Comparison of ENCODE assay signal across 16 cellular contexts in genomic region chr1:175554586-175554985, GRCh38.
DNase-seq lines count a peak whose midpoint lies in the region; ATAC-seq and TF ChIP-seq lines count a peak whose summit lies in the region.
"Had no signal": no experiment of that assay in that cellular context is flagged by ENCODE, and none has a peak within 500 bp of the region (broad histone marks: within the 10 kb centered on the region; RNA-seq: fewer than 3 reads in every experiment).

No MANE protein-coding gene starts in this region.

- H3K27ac ChIP-seq in breast epithelium (no peak overlapping the region), endodermal cell (ENCODE audit: low read depth, low read length) (no peak overlapping the region)
- H3K27ac ChIP-seq: GM23248 had no signal

- H3K27me3 Mint-ChIP-seq in MCF 10A (ENCODE audit: insufficient read depth, unreplicated experiment) (no peaks in the 10 kb centered on the region), endodermal cell (ENCODE audit: insufficient read depth) (peaks cover 7% of the 10 kb centered on the region)
- peaks cover 7 to 8% of the 10 kb centered on the region in 2 donors for H3K27me3 Mint-ChIP-seq in natural killer cell treated with Interleukin-12 subunit alpha and Interleukin-12 subunit beta and Interleukin-15 and Interleukin-18, amount 100 ng/mL, for 72 hours
- H3K27me3 Mint-ChIP-seq: B cell had no signal

- TF ChIP-seq CTCF in MCF 10A (IDR thresholded peaks at IDR 0.05; ENCODE audit: unreplicated experiment) (no peak), breast epithelium (IDR thresholded peaks at IDR 0.05) (no peak), endodermal cell (conservative IDR thresholded peaks at IDR 0.05) (no peak), BE2C (IDR thresholded peaks at IDR 0.05; ENCODE audit: low read depth, low read length) (no peak)

- DNase-seq in MCF 10A (ENCODE audit: unreplicated experiment) (no peak), breast epithelium (ENCODE audit: low spot score in 2 of 2) (no peak), endodermal cell (peak; percentile 7), kidney tubule cell (ENCODE audit: low spot score) (peak; percentile 43), sciatic nerve (ENCODE audit: low spot score) (no peak), BE2C (no peak), NCI-H2227 treated with DMSO at 0.1 percent for 48 hours (lab: John Stamatoyannopoulos, UW) (no peak)
- no peak for DNase-seq in natural killer cell treated with Interleukin-12 subunit alpha and Interleukin-12 subunit beta and Interleukin-15 and Interleukin-18, amount 100 ng/mL, for 72 hours (ENCODE audit: low spot score)
- DNase-seq: 8988T; C1 segment of cervical spinal cord; Caco-2; CD4-positive, CD25-positive, alpha-beta regulatory T cell; CD8-positive, alpha-beta memory T cell had no signal

- no peaks in the 10 kb centered on the region for H3K36me3 ChIP-seq in breast epithelium
- H3K36me3 ChIP-seq in endodermal cell (ENCODE audit: control insufficient read depth, insufficient read depth, low read length) = no peaks in the 10 kb centered on the region
- no peaks in the 10 kb centered on the region for H3K36me3 ChIP-seq in BE2C
- H3K36me3 ChIP-seq: HAP-1 had no signal

- POLR2A ChIA-PET in MCF 10A (lab: Yijun Ruan, JAX) = interaction anchor here (0.9 to 1.5 kb wide), 3 partner anchors 12 to 532 kb away, joined by 3 read pairs; partner anchors contain the start of gene MRPS14

- H3K27ac Mint-ChIP-seq in MCF 10A (ENCODE audit: low read depth, unreplicated experiment) (peak overlapping the region; percentile 13), endodermal cell (no peak overlapping the region)
- no peak overlapping the region for H3K27ac Mint-ChIP-seq in natural killer cell treated with Interleukin-12 subunit alpha and Interleukin-12 subunit beta and Interleukin-15 and Interleukin-18, amount 100 ng/mL, for 72 hours
- H3K27ac Mint-ChIP-seq: B cell; CD4-positive, CD25-positive, alpha-beta regulatory T cell; CD8-positive, alpha-beta memory T cell had no signal

- peaks cover 8% of the 10 kb centered on the region for H3K9me3 Mint-ChIP-seq in MCF 10A (ENCODE audit: unreplicated experiment)
- H3K9me3 Mint-ChIP-seq in endodermal cell = no peaks in the 10 kb centered on the region
- H3K9me3 Mint-ChIP-seq in natural killer cell treated with Interleukin-12 subunit alpha and Interleukin-12 subunit beta and Interleukin-15 and Interleukin-18, amount 100 ng/mL, for 72 hours = peaks cover 5% of the 10 kb centered on the region
- H3K9me3 Mint-ChIP-seq: CD8-positive, alpha-beta memory T cell had no signal

- no peak overlapping the region for H3K4me3 Mint-ChIP-seq in MCF 10A (ENCODE audit: unreplicated experiment)
- H3K4me3 Mint-ChIP-seq in endodermal cell = no peak overlapping the region
- no peak overlapping the region for H3K4me3 Mint-ChIP-seq in natural killer cell treated with Interleukin-12 subunit alpha and Interleukin-12 subunit beta and Interleukin-15 and Interleukin-18, amount 100 ng/mL, for 72 hours
- H3K4me3 Mint-ChIP-seq: B cell; CD4-positive, CD25-positive, alpha-beta regulatory T cell; CD8-positive, alpha-beta memory T cell had no signal

- H3K36me3 Mint-ChIP-seq in MCF 10A (ENCODE audit: insufficient read depth, unreplicated experiment) = no peaks in the 10 kb centered on the region
- no peaks in the 10 kb centered on the region for H3K36me3 Mint-ChIP-seq in endodermal cell (ENCODE audit: low read depth)
- H3K36me3 Mint-ChIP-seq in natural killer cell treated with Interleukin-12 subunit alpha and Interleukin-12 subunit beta and Interleukin-15 and Interleukin-18, amount 100 ng/mL, for 72 hours = peaks cover 6% of the 10 kb centered on the region
- H3K36me3 Mint-ChIP-seq: CD4-positive, CD25-positive, alpha-beta regulatory T cell; CD8-positive, alpha-beta memory T cell had no signal

- H3K9me3 ChIP-seq in breast epithelium (no peaks in the 10 kb centered on the region), endodermal cell (ENCODE audit: control insufficient read depth, low read length) (no peaks in the 10 kb centered on the region), BE2C (no peaks in the 10 kb centered on the region)
- H3K9me3 ChIP-seq: Caco-2, HAP-1 had no signal

- peak; percentile 75 for ATAC-seq in sciatic nerve
- no peak for ATAC-seq in natural killer cell treated with Interleukin-12 subunit alpha and Interleukin-12 subunit beta and Interleukin-15 and Interleukin-18, amount 100 ng/mL, for 72 hours

- BruUV-seq in MCF 10A (replicated peaks; lab: Mats Ljungman, UMichigan) = no TSS peak

- TF ChIP-seq POLR2A in breast epithelium (IDR thresholded peaks at IDR 0.05) = no peak

- H3K4me1 ChIP-seq in breast epithelium (no peaks in the 10 kb centered on the region), endodermal cell (ENCODE audit: control insufficient read depth, insufficient read depth, low read length) (no peaks in the 10 kb centered on the region), BE2C (no peaks in the 10 kb centered on the region)
- H3K4me1 ChIP-seq: Caco-2, HAP-1 had no signal

- H3K27me3 ChIP-seq in breast epithelium (no peaks in the 10 kb centered on the region), endodermal cell (ENCODE audit: control insufficient read depth, insufficient read depth, low read length, poor library complexity, severe bottlenecking) (no peaks in the 10 kb centered on the region), BE2C (no peaks in the 10 kb centered on the region)

- H3K4me1 Mint-ChIP-seq in MCF 10A (ENCODE audit: insufficient read depth, unreplicated experiment) (peaks cover 13% of the 10 kb centered on the region), endodermal cell (no peaks in the 10 kb centered on the region)
- peaks cover 0 to 5% of the 10 kb centered on the region in 2 donors for H3K4me1 Mint-ChIP-seq in natural killer cell treated with Interleukin-12 subunit alpha and Interleukin-12 subunit beta and Interleukin-15 and Interleukin-18, amount 100 ng/mL, for 72 hours (ENCODE audit: low read depth in 2 of 2)
- H3K4me1 Mint-ChIP-seq: CD4-positive, CD25-positive, alpha-beta regulatory T cell; CD8-positive, alpha-beta memory T cell had no signal

- 95% methylated on average over 1 of the region's 1 CpG; no CpG with 5 or more reads in 1 of the 2 experiments for WGBS in endodermal cell (ENCODE audit: insufficient coverage in 1 of 2, insufficient read length in 1 of 2), 2 experiments

- CTCF ChIA-PET in MCF 10A (lab: Yijun Ruan, JAX) = interaction anchor here (0.6 to 2.0 kb wide), 17 partner anchors 12 to 492 kb away, joined by 3 to 9 read pairs (median 3); no protein-coding TSS in a partner anchor

- no peak overlapping the region for H3K4me3 ChIP-seq in breast epithelium
- H3K4me3 ChIP-seq in endodermal cell (ENCODE audit: low read length) = no peak overlapping the region
- no peak overlapping the region for H3K4me3 ChIP-seq in BE2C (ENCODE audit: low read depth, low read length)
- H3K4me3 ChIP-seq: GM23248, HAP-1 had no signal

- no peak overlapping the region for H3K9ac ChIP-seq in endodermal cell (ENCODE audit: extremely low read depth, low read length, poor library complexity, severe bottlenecking)
- H3K9ac ChIP-seq: GM23248 had no signal

- intact Hi-C loops in MCF 10A (cut with micrococcal nuclease) = no loop called here
- intact Hi-C loops in breast epithelium (cut with DNase I; ENCODE audit: low total_unique reads) = no loop called here
- intact Hi-C loops in sciatic nerve (cut with DNase I) = no loop called here

Comparison
In these comparisons a context has a peak if more than half of its experiments do, and no peak if none do; other contexts are left out.
1. DNase-seq: peak in endodermal cell (single experiment) and kidney tubule cell (single experiment); none in MCF 10A (single experiment), breast epithelium (0 of 2), sciatic nerve (single experiment), BE2C (single experiment), NCI-H2227 treated with DMSO at 0.1 percent for 48 hours (single experiment) and natural killer cell treated with Interleukin-12 subunit alpha and Interleukin-12 subunit beta and Interleukin-15 and Interleukin-18, amount 100 ng/mL, for 72 hours (single experiment).